ENCODE assay signal across 8 cellular contexts in the genomic region with DNA sequence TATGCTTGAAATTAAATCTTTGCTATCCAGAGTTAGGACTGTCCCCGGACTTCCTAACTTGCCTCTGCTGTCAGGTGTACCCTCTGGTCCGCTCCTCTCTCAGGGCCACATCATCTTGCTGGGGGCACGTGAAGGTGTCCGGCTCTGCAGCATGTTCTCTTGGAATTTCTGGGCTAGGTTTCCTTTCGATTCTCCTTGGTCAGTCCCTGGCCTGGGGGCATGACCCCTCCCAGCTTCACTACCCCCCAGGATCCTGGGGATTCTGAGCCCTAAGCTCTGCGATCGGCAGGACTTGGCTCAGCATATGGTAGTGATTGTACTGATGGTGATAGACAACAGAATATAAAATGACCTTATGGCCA. TPM values are rescaled to one million over a fixed set of nuclear protein-coding genes. Genes with fewer than 3 reads are reported as not detected.
DNase-seq lines count a peak whose midpoint lies in the region; ATAC-seq and TF ChIP-seq lines count a peak whose summit lies in the region.

No MANE protein-coding gene starts in this region.

- H3K27ac Mint-ChIP-seq in nephron = peak overlapping the region; percentile 89 to 97 (median 96)

- DNase-seq in BE2C = no peak
- no peak for DNase-seq in iPS-NIHi11 (ENCODE audit: low spot score)
- DNase-seq in GM13977 (ENCODE audit: low spot score) = no peak
- no peak for DNase-seq in stimulated activated CD4-positive, alpha-beta T cell treated with anti-CD3 and anti-CD28 coated beads, Interleukin-4, amount 100 ng/mL, for 1 hour

- no peaks in the 10 kb centered on the region for H3K9me3 Mint-ChIP-seq in nephron

- ATAC-seq in GM21717 (IDR thresholded peaks at IDR 0.05; ENCODE audit: unreplicated experiment) = no peak

- H3K27me3 ChIP-seq in BE2C = no peaks in the 10 kb centered on the region

- H3K27ac ChIP-seq in KOPT-K1 (ENCODE audit: low read depth, low read length, poor library complexity, severe bottlenecking) (peak overlapping the region; percentile 62), cingulate gyrus (ENCODE audit: low read depth, low read length) (peak overlapping the region; percentile 96)

- in situ Hi-C loops in GM13977 (cut with MboI; ENCODE audit: low pct_unique_long_range_greater_than_20kb, low sequenced_read_pairs, unreplicated experiment) = no loop called here

- H3K36me3 Mint-ChIP-seq in nephron (ENCODE audit: low read depth) = peaks cover 3% of the 10 kb centered on the region

- H3K9me3 ChIP-seq in BE2C (no peaks in the 10 kb centered on the region), KOPT-K1 (ENCODE audit: insufficient read depth, low read length, poor library complexity, severe bottlenecking) (no peaks in the 10 kb centered on the region)

- peaks cover 24% of the 10 kb centered on the region for H3K4me1 Mint-ChIP-seq in nephron

- peaks cover 13% of the 10 kb centered on the region for H3K4me1 ChIP-seq in BE2C

- H3K27me3 Mint-ChIP-seq in nephron (ENCODE audit: low read depth) = peaks cover 4% of the 10 kb centered on the region

- TF ChIP-seq CTCF in BE2C (IDR thresholded peaks at IDR 0.05; ENCODE audit: low read depth, low read length) = no peak
- TF ChIP-seq CTCF in nephron (IDR thresholded peaks at IDR 0.05; ENCODE audit: unreplicated experiment in 3 of 3) = no peak
- no peak for TF ChIP-seq CTCF in GM13977 (IDR thresholded peaks at IDR 0.05; ENCODE audit: extremely low read depth, insufficient read depth, missing control alignments)

- H3K36me3 ChIP-seq in BE2C = no peaks in the 10 kb centered on the region
- no peaks in the 10 kb centered on the region for H3K36me3 ChIP-seq in KOPT-K1 (ENCODE audit: insufficient read depth, low read length)

- H3K4me3 ChIP-seq in BE2C (ENCODE audit: low read depth, low read length) = peak overlapping the region; percentile 55

- H3K4me3 Mint-ChIP-seq in nephron = peak overlapping the region; percentile 88 to 90 (median 89)

RNA-seq across cellular contexts. Expression of gene GPI, which starts 5.1 kb away (rescaled TPM):
- polyA plus RNA-seq in BE2C (2012; ENCODE audit: insufficient read depth, insufficient read length, low read depth) = 548 TPM

RNA-seq across cellular contexts. Expression of gene PDCD2L, which starts 44.3 kb away (rescaled TPM):
- polyA plus RNA-seq in BE2C (2012; ENCODE audit: insufficient read depth, insufficient read length, low read depth) = 48.0 TPM
